In genomic region chr3:196208942-196209695, GRCh38 we compare ENCODE assay signal across 18 cellular contexts. TPM values are rescaled to one million over a fixed set of nuclear protein-coding genes. Genes with fewer than 3 reads are reported as not detected.
A peak's percentile ranks its signal among the peaks of the same experiment; 100 is the strongest.
DNase-seq lines count a peak whose midpoint lies in the region; ATAC-seq and TF ChIP-seq lines count a peak whose summit lies in the region.
"Had no signal": no experiment of that assay in that cellular context is flagged by ENCODE, and none has a peak within 500 bp of the region (broad histone marks: within the 10 kb centered on the region; RNA-seq: fewer than 3 reads in every experiment).

No MANE protein-coding gene starts in this region.

- H3K23ac ChIP-seq in mesenchymal stem cell (ENCODE audit: low read length in 2 of 2), result no peak overlapping the region

- H3K9ac ChIP-seq in mesenchymal stem cell (ENCODE audit: low read length), result no peak overlapping the region

- no peak overlapping the region for H3K27ac Mint-ChIP-seq in activated naive CD8-positive, alpha-beta T cell treated with anti-CD3 and anti-CD28 coated beads, Interleukin-2, amount 10 ng/mL, durations not matched to agents 7 days and 5 days
- no peak overlapping the region for H3K27ac Mint-ChIP-seq in activated naive CD8-positive, alpha-beta T cell treated with anti-CD3 and anti-CD28 coated beads, Interleukin-2, amount 50 U/mL, for 24 hours
- H3K27ac Mint-ChIP-seq in activated B cell treated with CpG ODN at 0.5 μM for 24 hours, result no peak overlapping the region

- H2BK120ac ChIP-seq in mesenchymal stem cell (ENCODE audit: low read depth, low read length), result no peak overlapping the region

- no peak overlapping the region for H2BK5ac ChIP-seq in mesenchymal stem cell (ENCODE audit: low read depth, low read length, poor library complexity, severe bottlenecking)

- DNase-seq in activated naive CD8-positive, alpha-beta T cell treated with anti-CD3 and anti-CD28 coated beads, Interleukin-2, amount 10 ng/mL, durations not matched to agents 7 days and 5 days, result no peak
- DNase-seq in activated naive CD8-positive, alpha-beta T cell treated with anti-CD3 and anti-CD28 coated beads, Interleukin-2, amount 50 U/mL, for 24 hours, result no peak
- no peak for DNase-seq in activated B cell treated with CpG ODN at 0.5 μM for 24 hours
- DNase-seq in mesenchymal stem cell, result no peak
- DNase-seq in upper lobe of left lung, result no peak
- DNase-seq in activated T-cell treated with anti-CD3 and anti-CD28 coated beads, Interleukin-2, amount 50 U/mL, for 1 hour, result no peak
- no peak for DNase-seq in NCI-H187 treated with DMSO at 0.1 percent for 48 hours (lab: John Stamatoyannopoulos, UW)
- no peak for DNase-seq in SHP77 treated with DMSO at 0.1 percent for 48 hours (lab: John Stamatoyannopoulos, UW)
- DNase-seq: HCEC 1CT; NCI-H2081 treated with DMSO at 0.1 percent for 48 hours; stimulated activated CD4-positive, alpha-beta T cell treated with anti-CD3 and anti-CD28 coated beads, Interleukin-15, amount 100 ng/mL, for 24 hours; stimulated activated naive CD4-positive, alpha-beta T cell treated with Interleukin-2 at 50 U/mL for 16 hours had no signal

- no peaks in the 10 kb centered on the region for H3K9me3 Mint-ChIP-seq in activated naive CD8-positive, alpha-beta T cell treated with anti-CD3 and anti-CD28 coated beads, Interleukin-2, amount 10 ng/mL, durations not matched to agents 7 days and 5 days
- H3K9me3 Mint-ChIP-seq in activated naive CD8-positive, alpha-beta T cell treated with anti-CD3 and anti-CD28 coated beads, Interleukin-2, amount 50 U/mL, for 24 hours, result no peaks in the 10 kb centered on the region
- peaks cover 2% of the 10 kb centered on the region for H3K9me3 Mint-ChIP-seq in activated B cell treated with CpG ODN at 0.5 μM for 24 hours

- no peak overlapping the region for H3K18ac ChIP-seq in mesenchymal stem cell (ENCODE audit: low read depth in 1 of 2, low read length in 2 of 2)

- peaks cover 20% of the 10 kb centered on the region for H3K27me3 Mint-ChIP-seq in activated naive CD8-positive, alpha-beta T cell treated with anti-CD3 and anti-CD28 coated beads, Interleukin-2, amount 10 ng/mL, durations not matched to agents 7 days and 5 days
- H3K27me3 Mint-ChIP-seq in activated naive CD8-positive, alpha-beta T cell treated with anti-CD3 and anti-CD28 coated beads, Interleukin-2, amount 50 U/mL, for 24 hours, result peaks cover 4% of the 10 kb centered on the region
- H3K27me3 Mint-ChIP-seq in activated B cell treated with CpG ODN at 0.5 μM for 24 hours, result no peaks in the 10 kb centered on the region

- H4K91ac ChIP-seq in mesenchymal stem cell (ENCODE audit: low read length), result peak overlapping the region; percentile 64

- ATAC-seq in activated naive CD8-positive, alpha-beta T cell treated with anti-CD3 and anti-CD28 coated beads, Interleukin-2, amount 10 ng/mL, durations not matched to agents 7 days and 5 days (ENCODE audit: low read depth), result no peak
- no peak for ATAC-seq in activated naive CD8-positive, alpha-beta T cell treated with anti-CD3 and anti-CD28 coated beads, Interleukin-2, amount 50 U/mL, for 24 hours
- ATAC-seq in activated B cell treated with CpG ODN at 0.5 μM for 24 hours (ENCODE audit: low read depth) (no peak), upper lobe of left lung (ENCODE audit: low FRiP score in 2 of 2) (peak; percentile 4 to 24)

- no peak overlapping the region for H2BK12ac ChIP-seq in mesenchymal stem cell (ENCODE audit: low read length in 2 of 2)

- no peak overlapping the region for H3K27ac ChIP-seq in mesenchymal stem cell (ENCODE audit: low read length, poor library complexity, severe bottlenecking)
- H3K27ac ChIP-seq in upper lobe of left lung, result no peak overlapping the region
- H3K27ac ChIP-seq: heart left ventricle, RWPE1, VCaP had no signal

- H3K79me1 ChIP-seq in mesenchymal stem cell (replicated peaks; ENCODE audit: low read length, poor library complexity, severe bottlenecking), result no peaks in the 10 kb centered on the region

- H4K8ac ChIP-seq in mesenchymal stem cell (ENCODE audit: low read length), result no peak overlapping the region

- H3K4me2 ChIP-seq in mesenchymal stem cell (ENCODE audit: low read length, poor library complexity, severe bottlenecking), result no peak overlapping the region

- peak overlapping the region; percentile 74 for H3K4me3 Mint-ChIP-seq in activated naive CD8-positive, alpha-beta T cell treated with anti-CD3 and anti-CD28 coated beads, Interleukin-2, amount 10 ng/mL, durations not matched to agents 7 days and 5 days
- no peak overlapping the region for H3K4me3 Mint-ChIP-seq in activated naive CD8-positive, alpha-beta T cell treated with anti-CD3 and anti-CD28 coated beads, Interleukin-2, amount 50 U/mL, for 24 hours
- peak overlapping the region; percentile 73 for H3K4me3 Mint-ChIP-seq in activated B cell treated with CpG ODN at 0.5 μM for 24 hours

- CTCF ChIA-PET in activated B cell treated with CpG ODN at 0.5 μM for 24 hours (lab: Charles Lee), result interaction anchor here (0.6 kb wide), 1 partner anchor 14 kb away, joined by 3 read pairs; no protein-coding TSS in a partner anchor

- no peaks in the 10 kb centered on the region for H3K36me3 Mint-ChIP-seq in activated naive CD8-positive, alpha-beta T cell treated with anti-CD3 and anti-CD28 coated beads, Interleukin-2, amount 10 ng/mL, durations not matched to agents 7 days and 5 days
- no peaks in the 10 kb centered on the region for H3K36me3 Mint-ChIP-seq in activated naive CD8-positive, alpha-beta T cell treated with anti-CD3 and anti-CD28 coated beads, Interleukin-2, amount 50 U/mL, for 24 hours (ENCODE audit: low read depth)
- no peaks in the 10 kb centered on the region for H3K36me3 Mint-ChIP-seq in activated B cell treated with CpG ODN at 0.5 μM for 24 hours (ENCODE audit: low read depth)

- intact Hi-C loops in activated B cell treated with CpG ODN at 0.5 μM for 24 hours (cut with micrococcal nuclease), result no loop called here

- H2AFZ ChIP-seq in mesenchymal stem cell (ENCODE audit: low read depth, low read length), result no peak overlapping the region

- no peak for TF ChIP-seq POLR2A in upper lobe of left lung (IDR thresholded peaks at IDR 0.05)

- TF ChIP-seq EP300 in upper lobe of left lung (IDR thresholded peaks at IDR 0.05), result no peak

- H3K36me3 ChIP-seq in mesenchymal stem cell (ENCODE audit: control insufficient read depth in 1 of 2, insufficient read depth in 2 of 2, low read depth in 1 of 2, low read length in 2 of 2) (no peaks in the 10 kb centered on the region), upper lobe of left lung (no peaks in the 10 kb centered on the region)
- H3K36me3 ChIP-seq: heart left ventricle had no signal

- H3K4ac ChIP-seq in mesenchymal stem cell (ENCODE audit: low read depth in 1 of 2, low read length in 2 of 2), result no peak overlapping the region

- H3K27me3 ChIP-seq in mesenchymal stem cell (ENCODE audit: control insufficient read depth in 1 of 2, insufficient read depth in 1 of 2, low read length in 2 of 2) (peaks cover 5 to 35% of the 10 kb centered on the region in 2 experiments), upper lobe of left lung (no peaks in the 10 kb centered on the region)

- peaks cover 9% of the 10 kb centered on the region for H3K4me1 ChIP-seq in mesenchymal stem cell (ENCODE audit: control insufficient read depth, insufficient read depth, low read depth, low read length)
- peaks cover 4 to 10% (median 6%) of the 10 kb centered on the region in 4 donors for H3K4me1 ChIP-seq in upper lobe of left lung

- peaks cover 5% of the 10 kb centered on the region for H3K9me3 ChIP-seq in mesenchymal stem cell (ENCODE audit: control insufficient read depth, low read length)
- H3K9me3 ChIP-seq in upper lobe of left lung, result no peaks in the 10 kb centered on the region
- H3K9me3 ChIP-seq: heart left ventricle had no signal

- no peak overlapping the region for H2AK5ac ChIP-seq in mesenchymal stem cell (ENCODE audit: low read length, severe bottlenecking)

- POLR2A ChIA-PET in activated naive CD8-positive, alpha-beta T cell treated with anti-CD3 and anti-CD28 coated beads, Interleukin-2, amount 10 ng/mL, durations not matched to agents 7 days and 5 days (lab: Charles Lee), result no interaction called here
- POLR2A ChIA-PET in activated B cell treated with CpG ODN at 0.5 μM for 24 hours (lab: Charles Lee), result no interaction called here

- WGBS in mesenchymal stem cell, result 91% methylated on average over 22 of the region's 24 CpGs
- 79 to 92% methylated on average over 14 to 23 of the region's 24 CpGs for WGBS in upper lobe of left lung, 2 donors

- H2BK15ac ChIP-seq in mesenchymal stem cell (ENCODE audit: low read depth, poor library complexity, severe bottlenecking), result no peak overlapping the region

- no peak overlapping the region for H3K4me3 ChIP-seq in mesenchymal stem cell (ENCODE audit: insufficient read depth in 1 of 2, low read depth in 1 of 2, low read length in 2 of 2)
- no peak overlapping the region for H3K4me3 ChIP-seq in upper lobe of left lung
- H3K4me3 ChIP-seq: heart left ventricle, K562 had no signal

- H3K4me1 Mint-ChIP-seq in activated naive CD8-positive, alpha-beta T cell treated with anti-CD3 and anti-CD28 coated beads, Interleukin-2, amount 10 ng/mL, durations not matched to agents 7 days and 5 days, result peaks cover 8% of the 10 kb centered on the region
- peaks cover 11% of the 10 kb centered on the region for H3K4me1 Mint-ChIP-seq in activated naive CD8-positive, alpha-beta T cell treated with anti-CD3 and anti-CD28 coated beads, Interleukin-2, amount 50 U/mL, for 24 hours
- peaks cover 32% of the 10 kb centered on the region for H3K4me1 Mint-ChIP-seq in activated B cell treated with CpG ODN at 0.5 μM for 24 hours

- H3K14ac ChIP-seq in mesenchymal stem cell (ENCODE audit: low read length in 2 of 2), result no peak overlapping the region

- TF ChIP-seq CTCF in activated B cell treated with CpG ODN at 0.5 μM for 24 hours (IDR thresholded peaks at IDR 0.05) (no peak), upper lobe of left lung (IDR thresholded peaks at IDR 0.05) (no peak)

RNA-seq across cellular contexts. Expression of gene ZDHHC19, which starts 2.1 kb away (rescaled TPM):
- total RNA-seq in activated naive CD8-positive, alpha-beta T cell treated with anti-CD3 and anti-CD28 coated beads, Interleukin-2, amount 10 ng/mL, durations not matched to agents 7 days and 5 days, result not detected
- 0.31 TPM in 1 of 2 replicates, not detected in the other for total RNA-seq in activated B cell treated with CpG ODN at 0.5 μM for 24 hours
- polyA plus RNA-seq in mesenchymal stem cell (2013, experiment 1 of 2), result not detected
- polyA plus RNA-seq in mesenchymal stem cell (2013, experiment 2 of 2), result not detected
- total RNA-seq in upper lobe of left lung, result 1 to 10 TPM in 2 of 6 donors, not detected in 4; 1.4 to 3.1 TPM
- total RNA-seq: heart left ventricle, NCI-H460 had no signal

RNA-seq across cellular contexts. Expression of gene SLC51A, which starts 7.2 kb away (rescaled TPM):
- not detected for total RNA-seq in activated naive CD8-positive, alpha-beta T cell treated with anti-CD3 and anti-CD28 coated beads, Interleukin-2, amount 10 ng/mL, durations not matched to agents 7 days and 5 days
- total RNA-seq in activated B cell treated with CpG ODN at 0.5 μM for 24 hours (not detected in 2 replicates), upper lobe of left lung (1 to 10 TPM in 3 of 6 donors, under 1 TPM in 3; 0.89 to 3.2 (median 1.1) TPM)
- not detected for polyA plus RNA-seq in mesenchymal stem cell (2013, experiment 1 of 2)
- polyA plus RNA-seq in mesenchymal stem cell (2013, experiment 2 of 2), result not detected
- total RNA-seq: K562, NCI-H460 had no signal
- polyA plus RNA-seq: neural cell had no signal

Comparison
In these comparisons a context has a peak if more than half of its experiments do, and no peak if none do; other contexts are left out.
1. ATAC-seq: peak in upper lobe of left lung (2 of 2); none in activated naive CD8-positive, alpha-beta T cell treated with anti-CD3 and anti-CD28 coated beads, Interleukin-2, amount 10 ng/mL, durations not matched to agents 7 days and 5 days (single experiment), activated naive CD8-positive, alpha-beta T cell treated with anti-CD3 and anti-CD28 coated beads, Interleukin-2, amount 50 U/mL, for 24 hours (single experiment) and activated B cell treated with CpG ODN at 0.5 μM for 24 hours (single experiment).